In genomic region chr14:97036096-97036852, GRCh38 we compare ENCODE assay signal across 16 cellular contexts.
"Had no signal": no experiment of that assay in that cellular context is flagged by ENCODE, and none has a peak within 500 bp of the region (broad histone marks: within the 10 kb centered on the region; RNA-seq: fewer than 3 reads in every experiment).

No MANE protein-coding gene starts in this region.

- ATAC-seq: foreskin keratinocyte; mucosa of descending colon; naive thymus-derived CD8-positive, alpha-beta T cell had no signal

- H3K9me3 ChIP-seq: ovary had no signal

- H3K27ac Mint-ChIP-seq: dendritic cell treated with granulocyte-macrophage colony-stimulating factor and Interleukin-4, amounts not matched to agents 40 ng/mL and 50 ng/mL, for 4 days; endodermal cell; naive thymus-derived CD8-positive, alpha-beta T cell had no signal

- H3K4me1 Mint-ChIP-seq: endodermal cell had no signal

- H3K4me1 ChIP-seq: foreskin keratinocyte, transverse colon had no signal

- H3K27ac ChIP-seq: foreskin keratinocyte, ovary, right atrium auricular region, stomach, thoracic aorta, transverse colon had no signal

- H3K27me3 ChIP-seq: ovary had no signal

- H3K4me3 ChIP-seq: mucosa of descending colon, ovary, right atrium auricular region, stomach, thoracic aorta, transverse colon had no signal

- H3K4me3 Mint-ChIP-seq: dendritic cell treated with granulocyte-macrophage colony-stimulating factor and Interleukin-4, amounts not matched to agents 40 ng/mL and 50 ng/mL, for 4 days; endodermal cell had no signal

- H3K36me3 ChIP-seq: ovary, right atrium auricular region, stomach, thoracic aorta, transverse colon had no signal

- DNase-seq: effector CD4-positive, alpha-beta T cell; endodermal cell; erythroblast; foreskin keratinocyte; mucosa of descending colon; naive thymus-derived CD8-positive, alpha-beta T cell; ovary; small intestine; stimulated activated CD4-positive, alpha-beta T cell treated with anti-CD3 and anti-CD28 coated beads, Interleukin-12 subunit alpha, Interleukin-12 subunit beta, amount 100 ng/mL, for 4 hours; stimulated activated naive CD4-positive, alpha-beta T cell; stomach; substantia nigra; transverse colon had no signal
